ENCODE assay signal across 8 cellular contexts in genomic region chr15:65028921-65029735, GRCh38.
DNase-seq lines count a peak whose midpoint lies in the region; ATAC-seq and TF ChIP-seq lines count a peak whose summit lies in the region.

TSS of gene MTFMT (minus strand) at chr15:65029639. CDS start at chr15:65029613, 26 bp downstream.

- peak within 1 kb of the TSS; percentile 70 for H3K9ac ChIP-seq in mucosa of stomach (ENCODE audit: low read length)

- H3K36me3 ChIP-seq in mucosa of stomach (ENCODE audit: control insufficient read depth, insufficient read depth, low read length) = no peaks in the 10 kb centered on the region

- H3K9me3 ChIP-seq in mucosa of stomach (ENCODE audit: control insufficient read depth, low read length) = no peaks in the 10 kb centered on the region

- H3K27me3 ChIP-seq in mucosa of stomach (ENCODE audit: control insufficient read depth, insufficient read depth, low read length) = no peaks in the 10 kb centered on the region

- TF ChIP-seq POLR2A in erythroblast (IDR thresholded peaks at IDR 0.05; ENCODE audit: low read length) = peak; percentile 76

- peak within 1 kb of the TSS; percentile 80 for H3K4me3 ChIP-seq in mucosa of stomach (ENCODE audit: low read length)

- DNase-seq in CD1c-positive myeloid dendritic cell (ENCODE audit: extremely low spot score) (peak; percentile 92), HPDE6-E6E7 (ENCODE audit: extremely low spot score) (peak; percentile 94), OCI-M1 (lab: John Stamatoyannopoulos, UW) (peak; percentile 91), activated T-cell treated with anti-CD3 and anti-CD28 coated beads for 48 hours (ENCODE audit: low read depth) (peak; percentile 95), erythroblast (lab: John Stamatoyannopoulos, UW) (peak; percentile 88 to 94)
- peak; percentile 87 to 91 for DNase-seq in stimulated activated CD8-positive, alpha-beta memory T cell treated with anti-CD3 and anti-CD28 coated beads, Interleukin-4, amount 100 ng/mL, for 4 hours (ENCODE audit: low read depth in 2 of 2, low spot score in 1 of 2)

- peaks cover 6% of the 10 kb centered on the region for H3K4me1 ChIP-seq in mucosa of stomach (ENCODE audit: control insufficient read depth, insufficient read depth, low read length)

- peak; percentile 69 for ATAC-seq in GM19328 (IDR thresholded peaks at IDR 0.05; ENCODE audit: unreplicated experiment)

Comparison
In these comparisons a context has a peak if more than half of its experiments do, and no peak if none do; other contexts are left out.
1. Peak in every context shown above with its lines: DNase-seq, ATAC-seq and H3K4me3 ChIP-seq.